ENCODE assay signal across 18 cellular contexts in the genomic region with DNA sequence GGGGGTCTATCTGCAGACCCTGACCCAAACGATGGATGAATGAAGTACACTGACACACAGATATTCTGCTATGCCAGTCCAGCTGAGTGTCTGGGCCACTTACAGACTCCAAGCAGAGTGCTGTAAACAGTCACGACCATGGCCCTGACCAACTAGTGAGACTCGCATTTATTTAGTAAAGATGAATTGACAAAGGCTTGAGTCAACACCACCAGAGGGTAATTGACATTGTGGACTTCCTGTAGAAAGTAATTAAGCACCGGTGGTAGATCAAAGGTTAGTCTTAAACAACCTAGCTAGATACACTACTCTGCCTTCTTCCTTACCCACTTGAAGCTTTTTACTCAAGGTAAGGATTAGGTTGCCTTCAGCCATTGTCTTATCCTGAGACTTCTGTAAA.
DNase-seq lines count a peak whose midpoint lies in the region; ATAC-seq, FAIRE-seq and TF ChIP-seq lines count a peak whose summit lies in the region.
"Had no signal": no experiment of that assay in that cellular context is flagged by ENCODE, and none has a peak within 500 bp of the region (broad histone marks: within the 10 kb centered on the region; RNA-seq: fewer than 3 reads in every experiment).

No MANE protein-coding gene starts in this region.

- DNase-seq in HepG2 (ENCODE audit: low spot score) (peak; percentile 76), right lobe of liver (no peak), LoVo (ENCODE audit: low spot score) (peak; percentile 42), mucosa of descending colon (no peak)
- no peak for DNase-seq in activated T-helper 2 cell treated with anti-CD3 and anti-CD28 coated beads, Interferon-gamma antibody, Interleukin-2, Interleukin-4, amounts not matched to agents 10 μg/mL and 5 μg/mL and 100 μg/mL, durations not matched to agents 14 hours and 24 hours and 36 hours (ENCODE audit: low spot score)
- DNase-seq: ACHN; Caco-2; CD4-positive, alpha-beta T cell; DMS79 treated with DMSO at 0.1 percent for 48 hours; GF-D8; GM23248; KG1 had no signal

- TF ChIP-seq EP300 in HepG2 (IDR thresholded peaks at IDR 0.05; ENCODE audit: low read depth in 2 of 2, low read length in 2 of 2) (peak in 1 of 2 experiments; percentile 69; a peak in 2 of 4 replicates), HepG2 (CRISPR knock-in tag; IDR thresholded peaks at IDR 0.05; ENCODE audit: borderline replicate concordance) (peak; percentile 27; the same call in 1 of the 2 replicates)

- ATAC-seq in HepG2 (no peak), right lobe of liver (no peak), mucosa of descending colon (peak; percentile 12), GM18517 (IDR thresholded peaks at IDR 0.05; ENCODE audit: unreplicated experiment) (no peak)

- in situ Hi-C loops in HepG2 (cut with HindIII; ENCODE audit: extremely low pct_ligation_motif_present, low pct_unique_long_range_greater_than_20kb) = no loop called here

- H3K27ac Mint-ChIP-seq in activated T-helper 2 cell treated with anti-CD3 and anti-CD28 coated beads, Interferon-gamma antibody, Interleukin-2, Interleukin-4, amounts not matched to agents 10 μg/mL and 5 μg/mL and 100 μg/mL, durations not matched to agents 14 hours and 24 hours and 36 hours = no peak overlapping the region
- H3K27ac Mint-ChIP-seq: CD4-positive, alpha-beta T cell had no signal

- H3K36me3 ChIP-seq in HepG2 (replicated peaks in 1 of 2; ENCODE audit: control insufficient read depth in 1 of 2, insufficient read depth in 2 of 2, low read length in 2 of 2) (no peaks in the 10 kb centered on the region), right lobe of liver (no peaks in the 10 kb centered on the region), mucosa of descending colon (ENCODE audit: low read depth) (no peaks in the 10 kb centered on the region)
- H3K36me3 ChIP-seq: HAP-1 had no signal

- 14% methylated on average over 4 of the region's 4 CpGs for WGBS in HepG2 (ENCODE audit: low lambda C conversion rate)
- WGBS in right lobe of liver (ENCODE audit: insufficient coverage, low coverage, low lambda C conversion rate, missing lambda C conversion rate) = 60% methylated on average over 3 of the region's 4 CpGs

- CTCF ChIA-PET in HepG2 (lab: Yijun Ruan, JAX; ENCODE audit: low intra/inter-chr PET ratio, low total read pairs) = no interaction called here

- peaks cover 41% of the 10 kb centered on the region for H3K4me1 ChIP-seq in HepG2 (ENCODE audit: insufficient read depth, low read length)
- H3K4me1 ChIP-seq in right lobe of liver = peaks cover 0 to 27% (median 11%) of the 10 kb centered on the region in 4 donors
- H3K4me1 ChIP-seq in mucosa of descending colon (ENCODE audit: low read depth) = no peaks in the 10 kb centered on the region
- H3K4me1 ChIP-seq: HAP-1 had no signal

- H4K20me1 ChIP-seq in HepG2 (ENCODE audit: insufficient read depth, low read length) = no peaks in the 10 kb centered on the region

- no peak overlapping the region for H3K4me2 ChIP-seq in HepG2 (ENCODE audit: low read depth, low read length)

- FAIRE-seq in HepG2 (lab: Jason Lieb, UNC) = no peak
- FAIRE-seq: D721Med, GM19239, HTR-8/SVneo had no signal

- H3K36me3 Mint-ChIP-seq in activated T-helper 2 cell treated with anti-CD3 and anti-CD28 coated beads, Interferon-gamma antibody, Interleukin-2, Interleukin-4, amounts not matched to agents 10 μg/mL and 5 μg/mL and 100 μg/mL, durations not matched to agents 14 hours and 24 hours and 36 hours (ENCODE audit: low read depth) = no peaks in the 10 kb centered on the region

- TF ChIP-seq CTCF in HepG2 (CRISPR knock-in tag; IDR thresholded peaks at IDR 0.05) = no peak
- TF ChIP-seq CTCF in right lobe of liver (IDR thresholded peaks at IDR 0.05) = no peak
- TF ChIP-seq CTCF in mucosa of descending colon (IDR thresholded peaks at IDR 0.05) = no peak

- no peak for TF ChIP-seq RAD21 in HepG2 (CRISPR knock-in tag; IDR thresholded peaks at IDR 0.05)

- H3K27ac ChIP-seq in HepG2 (ENCODE audit: extremely low read length, insufficient read depth, low read length) = no peak overlapping the region
- H3K27ac ChIP-seq in right lobe of liver = no peak overlapping the region
- H3K27ac ChIP-seq: GM23248, HL-60 had no signal

- intact Hi-C loops in HepG2 (cut with micrococcal nuclease; ENCODE audit: unreplicated experiment) (no loop called here), right lobe of liver (cut with DNase I) (no loop called here), mucosa of descending colon (cut with DNase I, micrococcal nuclease) (no loop called here)
- intact Hi-C loops in activated T-helper 2 cell treated with anti-CD3 and anti-CD28 coated beads, Interferon-gamma antibody, Interleukin-2, Interleukin-4, amounts not matched to agents 10 μg/mL and 5 μg/mL and 100 μg/mL, durations not matched to agents 14 hours and 24 hours and 36 hours (cut with micrococcal nuclease) = no loop called here

- no TSS peak for BruUV-seq in HepG2 (replicated peaks; lab: Mats Ljungman, UMichigan)

- no peak overlapping the region for H3K9ac ChIP-seq in HepG2 (ENCODE audit: insufficient read depth, low read depth, low read length)
- H3K9ac ChIP-seq: GM23248 had no signal

- H3K4me3 ChIP-seq in HepG2 (replicated peaks in 1 of 3; ENCODE audit: insufficient read depth in 1 of 3, low read depth in 2 of 3, low read length in 3 of 3) = no peak overlapping the region
- no peak overlapping the region for H3K4me3 ChIP-seq in right lobe of liver
- H3K4me3 ChIP-seq in mucosa of descending colon = no peak overlapping the region
- H3K4me3 ChIP-seq: GM23248, HAP-1 had no signal

- H2AFZ ChIP-seq in HepG2 (ENCODE audit: low read length) = no peak overlapping the region
- H2AFZ ChIP-seq: GM23248 had no signal

- H3K27me3 Mint-ChIP-seq in activated T-helper 2 cell treated with anti-CD3 and anti-CD28 coated beads, Interferon-gamma antibody, Interleukin-2, Interleukin-4, amounts not matched to agents 10 μg/mL and 5 μg/mL and 100 μg/mL, durations not matched to agents 14 hours and 24 hours and 36 hours (ENCODE audit: low read depth) = peaks cover 5% of the 10 kb centered on the region
- H3K27me3 Mint-ChIP-seq: CD4-positive, alpha-beta T cell had no signal

- POLR2A ChIA-PET in HepG2 (lab: Yijun Ruan, JAX) = interaction anchor here (1.5 kb wide), 1 partner anchor 63 kb away, joined by 6 read pairs; no protein-coding TSS in a partner anchor

- no peaks in the 10 kb centered on the region for H3K4me1 Mint-ChIP-seq in activated T-helper 2 cell treated with anti-CD3 and anti-CD28 coated beads, Interferon-gamma antibody, Interleukin-2, Interleukin-4, amounts not matched to agents 10 μg/mL and 5 μg/mL and 100 μg/mL, durations not matched to agents 14 hours and 24 hours and 36 hours (ENCODE audit: low read depth)

- TF ChIP-seq POLR2A in HepG2 (IDR thresholded peaks at IDR 0.05; ENCODE audit: insufficient read depth in 1 of 2, low read depth in 2 of 2, low read length in 2 of 2) = no peak
- TF ChIP-seq POLR2A in right lobe of liver (IDR thresholded peaks at IDR 0.05) = no peak

- no peaks in the 10 kb centered on the region for H3K79me2 ChIP-seq in HepG2 (ENCODE audit: insufficient read depth, low read length)

- H3K4me3 Mint-ChIP-seq in activated T-helper 2 cell treated with anti-CD3 and anti-CD28 coated beads, Interferon-gamma antibody, Interleukin-2, Interleukin-4, amounts not matched to agents 10 μg/mL and 5 μg/mL and 100 μg/mL, durations not matched to agents 14 hours and 24 hours and 36 hours (ENCODE audit: low read depth) = no peak overlapping the region
- H3K4me3 Mint-ChIP-seq: CD4-positive, alpha-beta T cell had no signal

- H3K27me3 ChIP-seq in HepG2 (ENCODE audit: control insufficient read depth in 1 of 2, insufficient read depth in 2 of 2, low read length in 2 of 2) = no peaks in the 10 kb centered on the region
- no peaks in the 10 kb centered on the region for H3K27me3 ChIP-seq in right lobe of liver

- H3K9me3 Mint-ChIP-seq in activated T-helper 2 cell treated with anti-CD3 and anti-CD28 coated beads, Interferon-gamma antibody, Interleukin-2, Interleukin-4, amounts not matched to agents 10 μg/mL and 5 μg/mL and 100 μg/mL, durations not matched to agents 14 hours and 24 hours and 36 hours = peaks cover 27% of the 10 kb centered on the region

- H3K9me3 ChIP-seq in HepG2 (ENCODE audit: low read length) (peaks cover 24% of the 10 kb centered on the region), right lobe of liver (peaks cover 0 to 6% (median 0%) of the 10 kb centered on the region in 4 donors), mucosa of descending colon (peaks cover 18% of the 10 kb centered on the region)
- H3K9me3 ChIP-seq: HAP-1 had no signal

TF ChIP-seq in HepG2, 621 proteins besides CTCF, POLR2A, EP300 and RAD21 (continues in another document):
- TF ChIP-seq WIZ (CRISPR knock-in tag; IDR thresholded peaks at IDR 0.05) = no peak
- no peak for TF ChIP-seq ISX (CRISPR knock-in tag; conservative IDR thresholded peaks at IDR 0.05)
- TF ChIP-seq IKZF1 (IDR thresholded peaks at IDR 0.05) = no peak
- TF ChIP-seq ZNF329 (CRISPR knock-in tag; IDR thresholded peaks at IDR 0.05; ENCODE audit: low read depth) = no peak
- TF ChIP-seq JUNB (CRISPR knock-in tag; IDR thresholded peaks at IDR 0.05; ENCODE audit: borderline replicate concordance) = no peak
- no peak for TF ChIP-seq ZBTB25 (CRISPR knock-in tag; IDR thresholded peaks at IDR 0.05)
- no peak for TF ChIP-seq SIX4 (CRISPR knock-in tag; IDR thresholded peaks at IDR 0.05)
- TF ChIP-seq KDM2A (CRISPR knock-in tag; IDR thresholded peaks at IDR 0.05; ENCODE audit: borderline replicate concordance, low read depth) = no peak
- TF ChIP-seq ZIK1 (CRISPR knock-in tag; IDR thresholded peaks at IDR 0.05; ENCODE audit: borderline replicate concordance, low read depth) = no peak

Comparison
In these comparisons a context has a peak if more than half of its experiments do, and no peak if none do; other contexts are left out.
1. DNase-seq: peak in HepG2 (single experiment) and LoVo (single experiment); none in right lobe of liver (0 of 3), mucosa of descending colon (0 of 3) and activated T-helper 2 cell treated with anti-CD3 and anti-CD28 coated beads, Interferon-gamma antibody, Interleukin-2, Interleukin-4, amounts not matched to agents 10 μg/mL and 5 μg/mL and 100 μg/mL, durations not matched to agents 14 hours and 24 hours and 36 hours (single experiment).